In genomic region chr2:3192920-3193319, GRCh38 we compare ENCODE assay signal across 1 cellular context.
TF ChIP-seq lines count a peak whose summit lies in the region.

No MANE protein-coding gene starts in this region.

TF ChIP-seq in SK-N-SH treated with all-trans-retinoic acid at 6 μM for 48 hours, 23 proteins besides CTCF, POLR2A, EP300 and RAD21 (continued from another document):
- no peak for TF ChIP-seq PATZ1 (CRISPR knock-in tag; IDR thresholded peaks at IDR 0.05; ENCODE audit: borderline replicate concordance)
- TF ChIP-seq PPARA (CRISPR knock-in tag; IDR thresholded peaks at IDR 0.05; ENCODE audit: borderline replicate concordance): no peak
- TF ChIP-seq ZFP30 (CRISPR knock-in tag; IDR thresholded peaks at IDR 0.05): no peak
- TF ChIP-seq TOX (CRISPR knock-in tag; IDR thresholded peaks at IDR 0.05; ENCODE audit: borderline replicate concordance): no peak
- TF ChIP-seq GLIS3 (CRISPR knock-in tag; IDR thresholded peaks at IDR 0.05): no peak
- no peak for TF ChIP-seq TSHZ2 (CRISPR knock-in tag; IDR thresholded peaks at IDR 0.05)
- TF ChIP-seq SNAI2 (CRISPR knock-in tag; IDR thresholded peaks at IDR 0.05): no peak
- no peak for TF ChIP-seq ZNF70 (CRISPR knock-in tag; IDR thresholded peaks at IDR 0.05)
- no peak for TF ChIP-seq CREB5 (CRISPR knock-in tag; IDR thresholded peaks at IDR 0.05; ENCODE audit: low read depth)
- no peak for TF ChIP-seq ARNTL (CRISPR knock-in tag; IDR thresholded peaks at IDR 0.05; ENCODE audit: borderline replicate concordance, low read depth)
